In the genomic region with DNA sequence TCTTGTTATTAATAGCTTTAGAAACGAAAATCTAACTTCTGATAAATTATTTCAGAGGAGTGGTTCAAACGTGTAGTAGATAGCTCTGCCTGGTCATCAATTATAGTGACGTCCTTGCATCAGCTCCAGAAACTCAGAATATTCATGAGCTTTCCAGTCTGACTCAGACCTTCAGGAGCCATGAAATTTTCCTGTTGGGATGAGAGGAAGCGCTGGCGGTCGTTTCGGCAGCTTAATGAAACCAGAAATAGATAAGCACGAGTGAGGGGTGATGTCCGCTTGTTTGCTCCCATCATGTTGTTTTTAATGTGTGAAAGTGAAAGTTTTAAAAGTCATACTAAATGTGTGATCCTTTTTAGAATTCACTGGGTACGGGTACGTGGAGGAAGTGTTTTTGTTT, we compare ENCODE assay signal across 8 cellular contexts.
DNase-seq lines count a peak whose midpoint lies in the region; ATAC-seq lines count a peak whose summit lies in the region.

No MANE protein-coding gene starts in this region.

- H3K4me1 Mint-ChIP-seq in stimulated activated naive CD8-positive, alpha-beta T cell treated with anti-CD3 and anti-CD28 coated beads, Interleukin-15, Interleukin-2, amounts not matched to agents 100 ng/mL and 50 ng/mL, for 24 hours (ENCODE audit: low read depth), result peaks cover 14% of the 10 kb centered on the region
- H3K4me1 Mint-ChIP-seq in activated CD8-positive, alpha-beta T cell treated with anti-CD3 and anti-CD28 coated beads, Interleukin-2, amount 10 ng/mL, durations not matched to agents 7 days and 5 days (ENCODE audit: low read depth), result peaks cover 11% of the 10 kb centered on the region
- peaks cover 23 to 26% of the 10 kb centered on the region in 2 donors for H3K4me1 Mint-ChIP-seq in immature natural killer cell

- H3K27ac Mint-ChIP-seq in stimulated activated naive CD8-positive, alpha-beta T cell treated with anti-CD3 and anti-CD28 coated beads, Interleukin-15, Interleukin-2, amounts not matched to agents 100 ng/mL and 50 ng/mL, for 24 hours, result peak overlapping the region; percentile 85
- peak overlapping the region; percentile 87 for H3K27ac Mint-ChIP-seq in activated CD8-positive, alpha-beta T cell treated with anti-CD3 and anti-CD28 coated beads, Interleukin-2, amount 10 ng/mL, durations not matched to agents 7 days and 5 days
- peak overlapping the region; percentile 83 to 96 (median 89) for H3K27ac Mint-ChIP-seq in immature natural killer cell

- no peaks in the 10 kb centered on the region for H3K27me3 ChIP-seq in subcutaneous abdominal adipose tissue (ENCODE audit: control insufficient read depth in 5 of 5, insufficient read depth in 4 of 5, low read length in 5 of 5)

- peak overlapping the region in 4 of 5 donors; percentile 12 to 69 (median 58) for H3K9ac ChIP-seq in subcutaneous abdominal adipose tissue (ENCODE audit: low read length in 5 of 5)

- ATAC-seq in stimulated activated naive CD8-positive, alpha-beta T cell treated with anti-CD3 and anti-CD28 coated beads, Interleukin-15, Interleukin-2, amounts not matched to agents 100 U/mL and 50 U/mL, for 24 hours, result no peak
- no peak for ATAC-seq in activated CD8-positive, alpha-beta T cell treated with anti-CD3 and anti-CD28 coated beads, Interleukin-2, amount 10 ng/mL, durations not matched to agents 7 days and 5 days
- ATAC-seq in GM21390 (IDR thresholded peaks at IDR 0.05; ENCODE audit: unreplicated experiment), result no peak

- H3K27ac ChIP-seq in subcutaneous abdominal adipose tissue (ENCODE audit: low read depth, low read length), result peak overlapping the region; percentile 47

- peak overlapping the region; percentile 65 to 83 (median 76) for H3K4me3 ChIP-seq in subcutaneous abdominal adipose tissue (ENCODE audit: low read depth in 1 of 5, low read length in 5 of 5)

- peaks cover 3% of the 10 kb centered on the region for H3K36me3 Mint-ChIP-seq in stimulated activated naive CD8-positive, alpha-beta T cell treated with anti-CD3 and anti-CD28 coated beads, Interleukin-15, Interleukin-2, amounts not matched to agents 100 ng/mL and 50 ng/mL, for 24 hours (ENCODE audit: low read depth)
- H3K36me3 Mint-ChIP-seq in activated CD8-positive, alpha-beta T cell treated with anti-CD3 and anti-CD28 coated beads, Interleukin-2, amount 10 ng/mL, durations not matched to agents 7 days and 5 days (ENCODE audit: low read depth), result no peaks in the 10 kb centered on the region
- peaks cover 0 to 3% (median 0%) of the 10 kb centered on the region in 3 donors for H3K36me3 Mint-ChIP-seq in immature natural killer cell

- no peak for DNase-seq in stimulated activated naive CD8-positive, alpha-beta T cell treated with anti-CD3 and anti-CD28 coated beads, Interleukin-15, Interleukin-2, amounts not matched to agents 100 U/mL and 50 U/mL, for 24 hours
- no peak for DNase-seq in activated CD8-positive, alpha-beta T cell treated with anti-CD3 and anti-CD28 coated beads, Interleukin-2, amount 10 ng/mL, durations not matched to agents 7 days and 5 days
- DNase-seq in immature natural killer cell, result peak in 2 of 3 donors; percentile 10
- DNase-seq in cortex of kidney (lab: John Stamatoyannopoulos, UW), result no peak
- DNase-seq in activated CD4-positive, CD25-positive, alpha-beta regulatory T cell (lab: John Stamatoyannopoulos, UW), result no peak

- H3K9me3 ChIP-seq in subcutaneous abdominal adipose tissue (ENCODE audit: control insufficient read depth in 5 of 5, low read length in 5 of 5), result no peaks in the 10 kb centered on the region

- no peaks in the 10 kb centered on the region for H3K27me3 Mint-ChIP-seq in stimulated activated naive CD8-positive, alpha-beta T cell treated with anti-CD3 and anti-CD28 coated beads, Interleukin-15, Interleukin-2, amounts not matched to agents 100 ng/mL and 50 ng/mL, for 24 hours
- H3K27me3 Mint-ChIP-seq in activated CD8-positive, alpha-beta T cell treated with anti-CD3 and anti-CD28 coated beads, Interleukin-2, amount 10 ng/mL, durations not matched to agents 7 days and 5 days (ENCODE audit: low read depth), result no peaks in the 10 kb centered on the region
- H3K27me3 Mint-ChIP-seq in immature natural killer cell (ENCODE audit: low read depth in 3 of 3), result peaks cover 2 to 14% (median 8%) of the 10 kb centered on the region in 3 donors

- POLR2A ChIA-PET in activated CD8-positive, alpha-beta T cell treated with anti-CD3 and anti-CD28 coated beads, Interleukin-2, amount 10 ng/mL, durations not matched to agents 7 days and 5 days (lab: Charles Lee), result interaction anchor here (0.9 kb wide), 1 partner anchor 218 kb away, joined by 3 read pairs; a partner anchor contains a TSS

- H3K9me3 Mint-ChIP-seq in stimulated activated naive CD8-positive, alpha-beta T cell treated with anti-CD3 and anti-CD28 coated beads, Interleukin-15, Interleukin-2, amounts not matched to agents 100 ng/mL and 50 ng/mL, for 24 hours, result no peaks in the 10 kb centered on the region
- no peaks in the 10 kb centered on the region for H3K9me3 Mint-ChIP-seq in activated CD8-positive, alpha-beta T cell treated with anti-CD3 and anti-CD28 coated beads, Interleukin-2, amount 10 ng/mL, durations not matched to agents 7 days and 5 days (ENCODE audit: insufficient read depth)
- H3K9me3 Mint-ChIP-seq in immature natural killer cell, result no peaks in the 10 kb centered on the region

- peak overlapping the region; percentile 77 for H3K4me3 Mint-ChIP-seq in stimulated activated naive CD8-positive, alpha-beta T cell treated with anti-CD3 and anti-CD28 coated beads, Interleukin-15, Interleukin-2, amounts not matched to agents 100 ng/mL and 50 ng/mL, for 24 hours
- H3K4me3 Mint-ChIP-seq in activated CD8-positive, alpha-beta T cell treated with anti-CD3 and anti-CD28 coated beads, Interleukin-2, amount 10 ng/mL, durations not matched to agents 7 days and 5 days, result peak overlapping the region; percentile 74
- peak overlapping the region; percentile 89 to 94 (median 93) for H3K4me3 Mint-ChIP-seq in immature natural killer cell

- peaks cover 0 to 20% (median 9%) of the 10 kb centered on the region in 5 donors for H3K4me1 ChIP-seq in subcutaneous abdominal adipose tissue (ENCODE audit: control insufficient read depth in 5 of 5, insufficient read depth in 5 of 5, low read length in 5 of 5)

- CTCF ChIA-PET in activated CD8-positive, alpha-beta T cell treated with anti-CD3 and anti-CD28 coated beads, Interleukin-2, amount 10 ng/mL, durations not matched to agents 7 days and 5 days (lab: Charles Lee), result interaction anchor here (1.0 to 1.3 kb wide), 5 partner anchors 10 to 347 kb away, joined by 3 to 6 read pairs (median 4); no protein-coding TSS in a partner anchor

- H3K36me3 ChIP-seq in subcutaneous abdominal adipose tissue (ENCODE audit: control insufficient read depth in 5 of 5, insufficient read depth in 5 of 5, low read length in 5 of 5), result no peaks in the 10 kb centered on the region

Comparison
In these comparisons a context has a peak if more than half of its experiments do, and no peak if none do; other contexts are left out.
1. DNase-seq: peak in immature natural killer cell (2 of 3); none in stimulated activated naive CD8-positive, alpha-beta T cell treated with anti-CD3 and anti-CD28 coated beads, Interleukin-15, Interleukin-2, amounts not matched to agents 100 U/mL and 50 U/mL, for 24 hours (single experiment), activated CD8-positive, alpha-beta T cell treated with anti-CD3 and anti-CD28 coated beads, Interleukin-2, amount 10 ng/mL, durations not matched to agents 7 days and 5 days (single experiment), cortex of kidney (single experiment) and activated CD4-positive, CD25-positive, alpha-beta regulatory T cell (0 of 4).
2. Peak in every context shown above with its lines, with median percentiles within 50 percentile points of each other: H3K27ac Mint-ChIP-seq and H3K4me3 Mint-ChIP-seq.